In genomic region chr6:70376628-70377027, GRCh38 we compare ENCODE assay signal across 28 cellular contexts.
"Had no signal": no experiment of that assay in that cellular context is flagged by ENCODE, and none has a peak within 500 bp of the region (broad histone marks: within the 10 kb centered on the region; RNA-seq: fewer than 3 reads in every experiment).

No MANE protein-coding gene starts in this region.

- H3K27ac ChIP-seq: stomach, suprapubic skin, testis, thoracic aorta, thyroid gland, tibial artery, tibial nerve, transverse colon, upper lobe of left lung, upper lobe of right lung, uterus, vagina had no signal

- H3K36me3 Mint-ChIP-seq: stimulated activated effector memory CD8-positive, alpha-beta T cell treated with anti-CD3 and anti-CD28 coated beads, Interleukin-12 subunit alpha, Interleukin-12 subunit beta, amount 100 ng/mL, for 72 hours; stimulated activated memory B cell treated with anti-CD40 and anti-IgM and Interleukin-4, amounts not matched to agents 10 μg/mL and 1 μg/mL and 100 μg/mL, for 72 hours; stimulated activated naive B cell treated with anti-CD40 and anti-IgM and Interleukin-4, amounts not matched to agents 10 μg/mL and 1 μg/mL and 100 μg/mL, for 72 hours; type B pancreatic cell had no signal

- H3K4me3 Mint-ChIP-seq: stimulated activated effector memory CD8-positive, alpha-beta T cell treated with anti-CD3 and anti-CD28 coated beads, Interleukin-12 subunit alpha, Interleukin-12 subunit beta, amount 100 ng/mL, for 72 hours; stimulated activated memory B cell treated with anti-CD40 and anti-IgM and Interleukin-4, amounts not matched to agents 10 μg/mL and 1 μg/mL and 100 μg/mL, for 72 hours; stimulated activated naive B cell treated with anti-CD40 and anti-IgM and Interleukin-4, amounts not matched to agents 10 μg/mL and 1 μg/mL and 100 μg/mL, for 72 hours; stimulated activated naive CD8-positive, alpha-beta T cell treated with anti-CD3 and anti-CD28 coated beads, Interleukin-15, amount 100 ng/mL, for 72 hours; stimulated activated naive CD8-positive, alpha-beta T cell treated with anti-CD3 and anti-CD28 coated beads, Interleukin-15, Interleukin-2, amounts not matched to agents 100 ng/mL and 50 ng/mL, for 24 hours; type B pancreatic cell had no signal

- H3K4me1 ChIP-seq: suprapubic skin, testis, thyroid gland, tibial artery, tibial nerve, upper lobe of left lung, upper lobe of right lung, uterus, vagina had no signal

- H3K9me3 ChIP-seq: stomach, suprapubic skin, testis, thoracic aorta, thyroid gland, tibial artery, tibial nerve, transverse colon, upper lobe of left lung, upper lobe of right lung, uterus, vagina had no signal

- H3K27ac Mint-ChIP-seq: stimulated activated effector memory CD8-positive, alpha-beta T cell treated with anti-CD3 and anti-CD28 coated beads, Interleukin-12 subunit alpha, Interleukin-12 subunit beta, amount 100 ng/mL, for 72 hours; stimulated activated memory B cell treated with anti-CD40 and anti-IgM and Interleukin-4, amounts not matched to agents 10 μg/mL and 1 μg/mL and 100 μg/mL, for 72 hours; stimulated activated naive B cell treated with anti-CD40 and anti-IgM and Interleukin-4, amounts not matched to agents 10 μg/mL and 1 μg/mL and 100 μg/mL, for 72 hours; stimulated activated naive CD8-positive, alpha-beta T cell treated with anti-CD3 and anti-CD28 coated beads, Interleukin-15, amount 100 ng/mL, for 72 hours; stimulated activated naive CD8-positive, alpha-beta T cell treated with anti-CD3 and anti-CD28 coated beads, Interleukin-15, Interleukin-2, amounts not matched to agents 100 ng/mL and 50 ng/mL, for 24 hours; type B pancreatic cell had no signal

- H3K27me3 Mint-ChIP-seq: type B pancreatic cell had no signal

- H3K4me3 ChIP-seq: stomach, suprapubic skin, testis, thoracic aorta, thyroid gland, tibial artery, tibial nerve, transverse colon, upper lobe of left lung, upper lobe of right lung, uterus, vagina had no signal

- H3K27me3 ChIP-seq: stomach, suprapubic skin, testis, thyroid gland, tibial artery, tibial nerve, transverse colon, upper lobe of left lung, upper lobe of right lung, uterus, vagina had no signal

- ATAC-seq: stimulated activated effector memory CD8-positive, alpha-beta T cell treated with anti-CD3 and anti-CD28 coated beads, Interleukin-12 subunit alpha, Interleukin-12 subunit beta, amount 100 ng/mL, for 72 hours; stimulated activated memory B cell treated with anti-CD40 and anti-IgM and Interleukin-4, amounts not matched to agents 10 μg/mL and 1 μg/mL and 100 μg/mL, for 72 hours; stimulated activated naive B cell treated with anti-CD40 and anti-IgM and Interleukin-4, amounts not matched to agents 10 μg/mL and 1 μg/mL and 100 μg/mL, for 72 hours; stimulated activated naive CD8-positive, alpha-beta T cell treated with anti-CD3 and anti-CD28 coated beads, Interleukin-15, amount 100 ng/mL, for 72 hours; stimulated activated naive CD8-positive, alpha-beta T cell treated with anti-CD3 and anti-CD28 coated beads, Interleukin-15, Interleukin-2, amounts not matched to agents 100 U/mL and 50 U/mL, for 24 hours; upper lobe of right lung had no signal

- DNase-seq: stimulated activated CD4-positive, alpha-beta T cell treated with anti-CD3 and anti-CD28 coated beads, Interleukin-2, amount 100 ng/mL, for 48 hours; stimulated activated CD4-positive, alpha-beta T cell treated with anti-CD3 and anti-CD28 coated beads, Interleukin-4, amount 100 ng/mL, for 1 hour; stimulated activated CD4-positive, alpha-beta T cell treated with anti-CD3 and anti-CD28 coated beads, Interleukin-4, amount 100 ng/mL, for 24 hours; stimulated activated CD4-positive, alpha-beta T cell treated with anti-CD3 and anti-CD28 coated beads, Interleukin-4, amount 100 ng/mL, for 4 hours; stimulated activated CD8-positive, alpha-beta memory T cell treated with anti-CD3 and anti-CD28 coated beads, Interleukin-4, amount 100 ng/mL, for 48 hours; stimulated activated naive B cell treated with anti-CD40 and anti-IgM and Interleukin-4, amounts not matched to agents 10 μg/mL and 1 μg/mL and 100 μg/mL, for 72 hours; stimulated activated naive CD4-positive, alpha-beta T cell; stimulated activated naive CD4-positive, alpha-beta T cell treated with Interleukin-2 at 50 U/mL for 16 hours; stimulated activated naive CD8-positive, alpha-beta T cell treated with anti-CD3 and anti-CD28 coated beads, Interleukin-15, amount 100 ng/mL, for 72 hours; stimulated activated naive CD8-positive, alpha-beta T cell treated with anti-CD3 and anti-CD28 coated beads, Interleukin-15, Interleukin-2, amounts not matched to agents 100 U/mL and 50 U/mL, for 24 hours; stomach; substantia nigra; testis; thyroid gland; tibial artery; transverse colon; upper lobe of left lung; upper lobe of right lung; uterus had no signal

- H3K36me3 ChIP-seq: stomach, suprapubic skin, thoracic aorta, thyroid gland, tibial artery, tibial nerve, transverse colon, upper lobe of left lung, upper lobe of right lung, uterus, vagina had no signal

- FAIRE-seq: urothelium cell line had no signal

- H3K9me3 Mint-ChIP-seq: stimulated activated effector memory CD8-positive, alpha-beta T cell treated with anti-CD3 and anti-CD28 coated beads, Interleukin-12 subunit alpha, Interleukin-12 subunit beta, amount 100 ng/mL, for 72 hours; stimulated activated memory B cell treated with anti-CD40 and anti-IgM and Interleukin-4, amounts not matched to agents 10 μg/mL and 1 μg/mL and 100 μg/mL, for 72 hours; stimulated activated naive B cell treated with anti-CD40 and anti-IgM and Interleukin-4, amounts not matched to agents 10 μg/mL and 1 μg/mL and 100 μg/mL, for 72 hours; stimulated activated naive CD8-positive, alpha-beta T cell treated with anti-CD3 and anti-CD28 coated beads, Interleukin-15, amount 100 ng/mL, for 72 hours; stimulated activated naive CD8-positive, alpha-beta T cell treated with anti-CD3 and anti-CD28 coated beads, Interleukin-15, Interleukin-2, amounts not matched to agents 100 ng/mL and 50 ng/mL, for 24 hours; type B pancreatic cell had no signal

- H3K4me1 Mint-ChIP-seq: stimulated activated effector memory CD8-positive, alpha-beta T cell treated with anti-CD3 and anti-CD28 coated beads, Interleukin-12 subunit alpha, Interleukin-12 subunit beta, amount 100 ng/mL, for 72 hours; stimulated activated memory B cell treated with anti-CD40 and anti-IgM and Interleukin-4, amounts not matched to agents 10 μg/mL and 1 μg/mL and 100 μg/mL, for 72 hours; stimulated activated naive B cell treated with anti-CD40 and anti-IgM and Interleukin-4, amounts not matched to agents 10 μg/mL and 1 μg/mL and 100 μg/mL, for 72 hours; stimulated activated naive CD8-positive, alpha-beta T cell treated with anti-CD3 and anti-CD28 coated beads, Interleukin-15, amount 100 ng/mL, for 72 hours had no signal
